In genomic region chr7:101321491-101322401, GRCh38 we compare ENCODE assay signal across 1 cellular context.
TF ChIP-seq lines count a peak whose summit lies in the region.

Gene IFT22, minus strand, starts transcription at chr7:101321812. Its CDS starts 103 bp downstream, at chr7:101321709.

TF ChIP-seq in HEK293, 187 proteins besides CTCF, POLR2A, EP300 and RAD21 (continued from another document and continues in another):
- no peak for TF ChIP-seq ZNF513 (tag by site-specific recombination; IDR thresholded peaks at IDR 0.05)
- TF ChIP-seq ZNF548 (tag by site-specific recombination; IDR thresholded peaks at IDR 0.05): no peak
- no peak for TF ChIP-seq ZNF24 (tag by site-specific recombination; IDR thresholded peaks at IDR 0.05)
- no peak for TF ChIP-seq ZNF311 (tag by site-specific recombination; IDR thresholded peaks at IDR 0.05; ENCODE audit: borderline replicate concordance)
- no peak for TF ChIP-seq ZNF214 (tag by site-specific recombination; IDR thresholded peaks at IDR 0.05; ENCODE audit: borderline replicate concordance)
- TF ChIP-seq ZNF692 (tag by site-specific recombination; IDR thresholded peaks at IDR 0.05): peak; percentile 89
- TF ChIP-seq ZFP3 (tag by site-specific recombination; IDR thresholded peaks at IDR 0.05; ENCODE audit: low read depth): no peak
- TF ChIP-seq ZNF416 (tag by site-specific recombination; IDR thresholded peaks at IDR 0.05): no peak
- no peak for TF ChIP-seq ZNF16 (tag by site-specific recombination; IDR thresholded peaks at IDR 0.05; ENCODE audit: low read depth)
- TF ChIP-seq ZSCAN16 (tag by site-specific recombination; IDR thresholded peaks at IDR 0.05): no peak
- peak; percentile 61; the same call in 1 of the 2 replicates for TF ChIP-seq ZNF777 (tag by site-specific recombination; IDR thresholded peaks at IDR 0.05; ENCODE audit: borderline replicate concordance)
- TF ChIP-seq ZNF530 (tag by site-specific recombination; IDR thresholded peaks at IDR 0.05; ENCODE audit: low read depth): peak; percentile 2; the same call in 1 of the 2 replicates
- no peak for TF ChIP-seq SCRT1 (tag by site-specific recombination; IDR thresholded peaks at IDR 0.05; ENCODE audit: borderline replicate concordance)
- TF ChIP-seq ZNF324 (tag by site-specific recombination; IDR thresholded peaks at IDR 0.05): no peak
- TF ChIP-seq ZNF335 (tag by site-specific recombination; conservative IDR thresholded peaks at IDR 0.05): peak; percentile 74
- no peak for TF ChIP-seq TSHZ1 (tag by site-specific recombination; IDR thresholded peaks at IDR 0.05; ENCODE audit: borderline replicate concordance)
- no peak for TF ChIP-seq BCL11A (tag by site-specific recombination; IDR thresholded peaks at IDR 0.05; ENCODE audit: low read depth)
- no peak for TF ChIP-seq ZNF626 (tag by site-specific recombination; IDR thresholded peaks at IDR 0.05)
- TF ChIP-seq KLF7 (tag by site-specific recombination; IDR thresholded peaks at IDR 0.05; ENCODE audit: borderline replicate concordance): no peak
- TF ChIP-seq ZEB2 (tag by site-specific recombination; IDR thresholded peaks at IDR 0.05): peak; percentile 58; the same call in 1 of the 2 replicates
- TF ChIP-seq ZNF529 (tag by site-specific recombination; IDR thresholded peaks at IDR 0.05; ENCODE audit: insufficient replicate concordance): no peak
- 0 out of 2 replicates have a peak, but pooled peaks have one; percentile 47 for TF ChIP-seq ZNF660 (tag by site-specific recombination; IDR thresholded peaks at IDR 0.05)
- TF ChIP-seq ZBTB8A (tag by site-specific recombination; IDR thresholded peaks at IDR 0.05): 0 out of 2 replicates have a peak, but pooled peaks have one; percentile 26
- no peak for TF ChIP-seq ZIC2 (tag by site-specific recombination; IDR thresholded peaks at IDR 0.05)
- TF ChIP-seq ZNF580 (tag by site-specific recombination; IDR thresholded peaks at IDR 0.05): no peak
- peak; percentile 16; the same call in 1 of the 2 replicates for TF ChIP-seq ZNF654 (tag by site-specific recombination; IDR thresholded peaks at IDR 0.05; ENCODE audit: low read depth)
- TF ChIP-seq ZBTB6 (tag by site-specific recombination; IDR thresholded peaks at IDR 0.05): no peak
- peak; percentile 51 for TF ChIP-seq ZNF449 (tag by site-specific recombination; IDR thresholded peaks at IDR 0.05)
- no peak for TF ChIP-seq ZNF121 (tag by site-specific recombination; IDR thresholded peaks at IDR 0.05)
- peak; percentile 38; the same call in 1 of the 2 replicates for TF ChIP-seq SP2 (tag by site-specific recombination; IDR thresholded peaks at IDR 0.05)
- no peak for TF ChIP-seq ZNF140 (tag by site-specific recombination; IDR thresholded peaks at IDR 0.05)
- no peak for TF ChIP-seq KLF17 (tag by site-specific recombination; IDR thresholded peaks at IDR 0.05)
- TF ChIP-seq ZXDB (tag by site-specific recombination; IDR thresholded peaks at IDR 0.05): no peak
- TF ChIP-seq ZNF791 (tag by site-specific recombination; IDR thresholded peaks at IDR 0.05): no peak
- TF ChIP-seq ZNF658 (tag by site-specific recombination; IDR thresholded peaks at IDR 0.05): no peak
- no peak for TF ChIP-seq ZNF302 (tag by site-specific recombination; IDR thresholded peaks at IDR 0.05; ENCODE audit: low read depth)
- TF ChIP-seq ZNF555 (tag by site-specific recombination; conservative IDR thresholded peaks at IDR 0.05): no peak
- TF ChIP-seq ZNF175 (tag by site-specific recombination; IDR thresholded peaks at IDR 0.05): no peak
- TF ChIP-seq PRDM1 (tag by site-specific recombination; IDR thresholded peaks at IDR 0.05): no peak
- no peak for TF ChIP-seq ZNF366 (tag by site-specific recombination; conservative IDR thresholded peaks at IDR 0.05)
- no peak for TF ChIP-seq GLI2 (tag by site-specific recombination; IDR thresholded peaks at IDR 0.05; ENCODE audit: borderline replicate concordance, low read depth)
- no peak for TF ChIP-seq ZNF292 (tag by site-specific recombination; IDR thresholded peaks at IDR 0.05; ENCODE audit: borderline replicate concordance, low read depth)
- no peak for TF ChIP-seq ZNF350 (tag by site-specific recombination; IDR thresholded peaks at IDR 0.05)
- TF ChIP-seq ZNF221 (tag by site-specific recombination; IDR thresholded peaks at IDR 0.05; ENCODE audit: borderline replicate concordance): no peak
- no peak for TF ChIP-seq REST (tag by site-specific recombination; IDR thresholded peaks at IDR 0.05)
- TF ChIP-seq ZNF37A (tag by site-specific recombination; IDR thresholded peaks at IDR 0.05): no peak
- no peak for TF ChIP-seq KLF16 (tag by site-specific recombination; IDR thresholded peaks at IDR 0.05)
- no peak for TF ChIP-seq TRIM28 (IDR thresholded peaks at IDR 0.05; ENCODE audit: borderline replicate concordance, low read length)
- no peak for TF ChIP-seq ZNF138 (tag by site-specific recombination; IDR thresholded peaks at IDR 0.05; ENCODE audit: borderline replicate concordance)
- TF ChIP-seq ZNF747 (tag by site-specific recombination; IDR thresholded peaks at IDR 0.05): no peak
- peak; percentile 59 for TF ChIP-seq KLF9 (tag by site-specific recombination; IDR thresholded peaks at IDR 0.05; ENCODE audit: low read depth)
- no peak for TF ChIP-seq AEBP2 (tag by site-specific recombination; IDR thresholded peaks at IDR 0.05; ENCODE audit: borderline replicate concordance)
- no peak for TF ChIP-seq ZNF521 (tag by site-specific recombination; IDR thresholded peaks at IDR 0.05)
- TF ChIP-seq ZNF19 (tag by site-specific recombination; IDR thresholded peaks at IDR 0.05; ENCODE audit: low read depth): no peak
- no peak for TF ChIP-seq ZNF621 (tag by site-specific recombination; IDR thresholded peaks at IDR 0.05)
